Comparison of ENCODE assay signal across 31 cellular contexts in the genomic region with DNA sequence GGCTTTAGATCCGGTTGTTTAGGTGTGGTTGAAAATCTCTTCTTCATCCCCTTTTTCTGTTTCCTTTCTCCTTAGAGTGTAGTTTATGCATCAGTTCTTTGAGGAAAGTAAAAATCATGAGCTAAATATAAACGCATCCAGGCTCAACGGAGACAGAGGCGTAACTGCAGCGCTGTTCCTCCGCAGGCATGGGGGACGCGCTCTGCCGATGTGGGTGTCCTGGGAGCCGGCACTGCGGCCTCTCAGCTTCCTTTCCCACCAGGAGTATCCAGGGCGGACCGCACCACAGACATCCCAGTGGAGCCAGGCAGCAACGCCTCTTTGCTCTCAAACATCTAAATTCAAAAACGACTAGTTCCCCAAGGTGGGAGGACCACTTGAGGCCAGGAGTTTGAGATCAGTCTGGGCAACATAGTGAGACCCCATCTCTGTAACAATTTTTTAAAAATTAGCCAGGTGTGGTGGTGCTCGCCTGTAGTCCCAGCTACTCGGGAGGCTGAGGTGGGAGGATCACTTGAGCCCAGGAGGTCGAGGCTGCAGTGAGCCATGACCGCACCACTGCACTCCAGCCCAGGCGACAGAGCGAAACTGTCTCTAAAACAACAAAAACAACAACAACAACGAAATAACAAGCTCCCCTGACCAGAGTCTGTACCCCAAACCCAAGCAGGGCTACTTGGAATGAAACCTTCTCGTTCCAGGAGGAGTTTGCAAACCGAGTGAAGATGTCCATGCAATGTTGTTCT.
"Had no signal": no experiment of that assay in that cellular context is flagged by ENCODE, and none has a peak within 500 bp of the region (broad histone marks: within the 10 kb centered on the region; RNA-seq: fewer than 3 reads in every experiment).

No MANE protein-coding gene starts in this region.

- H3K27me3 ChIP-seq: colonic mucosa, gastrocnemius medialis, heart left ventricle, hepatocyte, pancreas, suprapubic skin, transverse colon, upper lobe of right lung, uterus had no signal

- H3K4me3 ChIP-seq: colonic mucosa, gastrocnemius medialis, heart left ventricle, hepatocyte, pancreas, smooth muscle cell, suprapubic skin, transverse colon, upper lobe of right lung, uterus had no signal

- H3K27ac ChIP-seq: colonic mucosa, epithelial cell of prostate, gastrocnemius medialis, heart left ventricle, hepatocyte, pancreas, suprapubic skin, transverse colon, upper lobe of right lung, uterus had no signal

- H3K4me1 Mint-ChIP-seq: endodermal cell; naive thymus-derived CD4-positive, alpha-beta T cell; nephron; stimulated activated naive CD8-positive, alpha-beta T cell treated with anti-CD3 and anti-CD28 coated beads, Interleukin-15, amount 100 ng/mL, for 72 hours had no signal

- H3K4me1 ChIP-seq: colonic mucosa, gastrocnemius medialis, heart left ventricle, pancreas, suprapubic skin, transverse colon, upper lobe of right lung, uterus had no signal

- H3K4me2 ChIP-seq: hepatocyte, smooth muscle cell had no signal

- H3K4me3 Mint-ChIP-seq: dendritic cell treated with granulocyte-macrophage colony-stimulating factor and Interleukin-4, amounts not matched to agents 40 ng/mL and 50 ng/mL, for 4 days; endodermal cell; naive thymus-derived CD4-positive, alpha-beta T cell; nephron; stimulated activated naive CD8-positive, alpha-beta T cell treated with anti-CD3 and anti-CD28 coated beads, Interleukin-15, amount 100 ng/mL, for 72 hours had no signal

- H3K27me3 Mint-ChIP-seq: naive thymus-derived CD4-positive, alpha-beta T cell; progenitor cell of endocrine pancreas; stimulated activated naive CD8-positive, alpha-beta T cell treated with anti-CD3 and anti-CD28 coated beads, Interleukin-15, amount 100 ng/mL, for 72 hours had no signal

- H3K9me3 ChIP-seq: colonic mucosa, gastrocnemius medialis, heart left ventricle, pancreas, suprapubic skin, transverse colon, upper lobe of right lung, uterus had no signal

- H2AFZ ChIP-seq: hepatocyte had no signal

- ATAC-seq: esophagus mucosa; gastrocnemius medialis; heart left ventricle; naive thymus-derived CD4-positive, alpha-beta T cell; pancreas; sciatic nerve; stimulated activated naive CD8-positive, alpha-beta T cell treated with anti-CD3 and anti-CD28 coated beads, Interleukin-15, amount 100 ng/mL, for 72 hours; upper lobe of right lung had no signal

- DNase-seq: colonic mucosa; effector CD8-positive, alpha-beta T cell; endodermal cell; foreskin fibroblast; gastrocnemius medialis; kidney glomerular epithelial cell; mammary epithelial cell; mesendoderm; midbrain; naive thymus-derived CD4-positive, alpha-beta T cell; occipital lobe; stimulated activated CD4-positive, alpha-beta T cell treated with anti-CD3 and anti-CD28 coated beads, Interleukin-12 subunit alpha, Interleukin-12 subunit beta, amount 100 ng/mL, for 4 hours; stimulated activated CD4-positive, alpha-beta T cell treated with anti-CD3 and anti-CD28 coated beads, Interleukin-1b, Interleukin-23, amount 100 ng/mL, for 48 hours; stimulated activated CD4-positive, alpha-beta T cell treated with anti-CD3 and anti-CD28 coated beads, Interleukin-4, amount 100 ng/mL, for 1 hour; stimulated activated CD8-positive, alpha-beta memory T cell treated with anti-CD3 and anti-CD28 coated beads, Interleukin-4, amount 100 ng/mL, for 48 hours; stimulated activated naive CD4-positive, alpha-beta T cell; stimulated activated naive CD8-positive, alpha-beta T cell treated with anti-CD3 and anti-CD28 coated beads, Interleukin-15, amount 100 ng/mL, for 72 hours; transverse colon; upper lobe of right lung; uterus had no signal

- H3K36me3 ChIP-seq: colonic mucosa, gastrocnemius medialis, pancreas, suprapubic skin, transverse colon, upper lobe of right lung, uterus had no signal

- H3K27ac Mint-ChIP-seq: dendritic cell treated with granulocyte-macrophage colony-stimulating factor and Interleukin-4, amounts not matched to agents 40 ng/mL and 50 ng/mL, for 4 days; endodermal cell; nephron; progenitor cell of endocrine pancreas had no signal

- H3K79me2 ChIP-seq: hepatocyte had no signal
